33 cellular contexts compared by ENCODE assay signal in the genomic region with DNA sequence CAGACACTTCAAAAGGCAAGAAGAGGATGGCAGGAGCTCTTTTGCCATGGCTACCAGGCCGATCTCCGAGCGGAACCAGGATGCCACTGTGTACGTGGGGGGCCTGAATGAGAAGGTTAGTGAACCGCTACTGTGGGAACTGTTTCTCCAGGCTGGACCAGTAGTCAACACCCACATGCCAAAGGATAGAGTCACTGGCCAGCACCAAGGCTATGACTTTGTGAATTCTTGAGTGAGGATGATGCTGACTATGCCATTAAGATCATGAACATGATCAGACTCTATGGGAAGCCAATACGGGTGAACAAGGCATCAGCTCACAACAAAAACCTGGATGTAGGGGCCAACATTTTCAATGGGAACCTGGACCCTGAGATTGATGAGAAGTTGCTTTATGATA. TPM values are rescaled to one million over a fixed set of nuclear protein-coding genes. Genes with fewer than 3 reads are reported as not detected.
"Had no signal": no experiment of that assay in that cellular context is flagged by ENCODE, and none has a peak within 500 bp of the region (broad histone marks: within the 10 kb centered on the region; RNA-seq: fewer than 3 reads in every experiment).

No MANE protein-coding gene starts in this region.

- H3K27ac ChIP-seq: adrenal gland, brain microvascular endothelial cell, esophagus muscularis mucosa, neutrophil, ovary, thoracic aorta, vagina, WERI-Rb-1 had no signal

- H3K27me3 ChIP-seq: adrenal gland, brain microvascular endothelial cell, esophagus muscularis mucosa, neutrophil, ovary, vagina had no signal

- H3K27me3 Mint-ChIP-seq: activated CD4-positive, alpha-beta T cell treated with anti-CD3 and anti-CD28 coated beads, Interleukin-2, amount 10 ng/mL, durations not matched to agents 24 days and 14 days; activated naive CD8-positive, alpha-beta T cell treated with anti-CD3 and anti-CD28 coated beads for 36 hours; progenitor cell of endocrine pancreas; stimulated activated naive CD8-positive, alpha-beta T cell treated with anti-CD3 and anti-CD28 coated beads, Interleukin-15, Interleukin-2, amounts not matched to agents 100 ng/mL and 50 ng/mL, for 24 hours had no signal

- H3K36me3 Mint-ChIP-seq: activated CD4-positive, alpha-beta memory T cell treated with anti-CD3 and anti-CD28 coated beads for 36 hours; activated naive CD8-positive, alpha-beta T cell treated with anti-CD3 and anti-CD28 coated beads for 36 hours; stimulated activated effector memory CD8-positive, alpha-beta T cell treated with anti-CD3 and anti-CD28 coated beads, Interleukin-12 subunit alpha, Interleukin-12 subunit beta, amount 100 ng/mL, for 72 hours had no signal

- H3K9me3 ChIP-seq: adrenal gland, esophagus muscularis mucosa, neutrophil, ovary, thoracic aorta, vagina had no signal

- H3K36me3 ChIP-seq: adrenal gland, brain microvascular endothelial cell, esophagus muscularis mucosa, neutrophil, ovary, thoracic aorta, vagina, WERI-Rb-1 had no signal

- H3K4me3 Mint-ChIP-seq: activated CD4-positive, alpha-beta memory T cell treated with anti-CD3 and anti-CD28 coated beads for 36 hours; activated CD4-positive, alpha-beta T cell treated with anti-CD3 and anti-CD28 coated beads, Interleukin-2, amount 10 ng/mL, durations not matched to agents 24 days and 14 days; activated naive CD4-positive, alpha-beta T cell treated with anti-CD3 and anti-CD28 coated beads for 36 hours; activated naive CD8-positive, alpha-beta T cell treated with anti-CD3 and anti-CD28 coated beads for 36 hours; activated T-helper 1 cell treated with anti-CD3 and anti-CD28 coated beads, Interleukin-12 subunit alpha, Interleukin-12 subunit beta, Interleukin-2, Interleukin-4 antibody, amounts not matched to agents 30 ng/mL and 10 ng/mL and 1 ng/mL, durations not matched to agents 14 hours and 24 hours and 36 hours; dendritic cell treated with granulocyte-macrophage colony-stimulating factor and Interleukin-4, amounts not matched to agents 40 ng/mL and 50 ng/mL, for 4 days; nephron progenitor cell; stimulated activated effector memory CD8-positive, alpha-beta T cell treated with anti-CD3 and anti-CD28 coated beads, Interleukin-12 subunit alpha, Interleukin-12 subunit beta, amount 100 ng/mL, for 72 hours; stimulated activated naive CD8-positive, alpha-beta T cell treated with anti-CD3 and anti-CD28 coated beads, Interleukin-15, Interleukin-2, amounts not matched to agents 100 ng/mL and 50 ng/mL, for 24 hours had no signal

- H3K4me3 ChIP-seq: adrenal gland, esophagus muscularis mucosa, ovary, thoracic aorta, vagina had no signal

- DNase-seq: activated CD4-positive, alpha-beta memory T cell treated with anti-CD3 and anti-CD28 coated beads for 36 hours; activated CD4-positive, alpha-beta T cell treated with anti-CD3 and anti-CD28 coated beads, Interleukin-2, amount 10 ng/mL, durations not matched to agents 24 days and 14 days; activated CD8-positive, alpha-beta memory T cell treated with anti-CD3 and anti-CD28 coated beads, Interleukin-2, amount 50 U/mL, for 4 hours; activated effector memory CD4-positive, alpha-beta T cell treated with anti-CD3 and anti-CD28 coated beads, Interleukin-2, amount 50 U/mL, for 16 hours; activated naive CD4-positive, alpha-beta T cell treated with anti-CD3 and anti-CD28 coated beads for 36 hours; activated naive CD8-positive, alpha-beta T cell treated with anti-CD3 and anti-CD28 coated beads for 36 hours; activated T-cell treated with anti-CD3 and anti-CD28 coated beads, Interleukin-2, amount 50 U/mL, for 1 hour; adrenal gland; aorta; brain microvascular endothelial cell; caudate nucleus; glutamatergic neuron; left ventricle myocardium superior; nephron progenitor cell; ovary; small intestine; stimulated activated CD4-positive, alpha-beta T cell treated with anti-CD3 and anti-CD28 coated beads, Interleukin-4, amount 100 ng/mL, for 24 hours; T-helper 1 cell; WERI-Rb-1 had no signal

- H3K4me1 ChIP-seq: adrenal gland, esophagus muscularis mucosa, vagina had no signal

- H3K4me1 Mint-ChIP-seq: activated naive CD8-positive, alpha-beta T cell treated with anti-CD3 and anti-CD28 coated beads for 36 hours; nephron progenitor cell; stimulated activated effector memory CD8-positive, alpha-beta T cell treated with anti-CD3 and anti-CD28 coated beads, Interleukin-12 subunit alpha, Interleukin-12 subunit beta, amount 100 ng/mL, for 72 hours had no signal

- H3K27ac Mint-ChIP-seq: activated CD4-positive, alpha-beta memory T cell treated with anti-CD3 and anti-CD28 coated beads for 36 hours; activated CD4-positive, alpha-beta T cell treated with anti-CD3 and anti-CD28 coated beads, Interleukin-2, amount 10 ng/mL, durations not matched to agents 24 days and 14 days; activated naive CD8-positive, alpha-beta T cell treated with anti-CD3 and anti-CD28 coated beads for 36 hours; activated T-helper 1 cell treated with anti-CD3 and anti-CD28 coated beads, Interleukin-12 subunit alpha, Interleukin-12 subunit beta, Interleukin-2, Interleukin-4 antibody, amounts not matched to agents 30 ng/mL and 10 ng/mL and 1 ng/mL, durations not matched to agents 14 hours and 24 hours and 36 hours; dendritic cell treated with granulocyte-macrophage colony-stimulating factor and Interleukin-4, amounts not matched to agents 40 ng/mL and 50 ng/mL, for 4 days; nephron progenitor cell; progenitor cell of endocrine pancreas; stimulated activated effector memory CD8-positive, alpha-beta T cell treated with anti-CD3 and anti-CD28 coated beads, Interleukin-12 subunit alpha, Interleukin-12 subunit beta, amount 100 ng/mL, for 72 hours; stimulated activated naive CD8-positive, alpha-beta T cell treated with anti-CD3 and anti-CD28 coated beads, Interleukin-15, Interleukin-2, amounts not matched to agents 100 ng/mL and 50 ng/mL, for 24 hours had no signal

- ATAC-seq: activated CD4-positive, CD25-positive, alpha-beta regulatory T cell treated with anti-CD3 and anti-CD28 coated beads, Interleukin-2, amount 50 U/mL, for 24 hours; left ventricle myocardium superior; sciatic nerve had no signal

- H3K9me3 Mint-ChIP-seq: activated CD4-positive, alpha-beta memory T cell treated with anti-CD3 and anti-CD28 coated beads for 36 hours; activated naive CD4-positive, alpha-beta T cell treated with anti-CD3 and anti-CD28 coated beads for 36 hours; activated naive CD8-positive, alpha-beta T cell treated with anti-CD3 and anti-CD28 coated beads for 36 hours; activated T-helper 1 cell treated with anti-CD3 and anti-CD28 coated beads, Interleukin-12 subunit alpha, Interleukin-12 subunit beta, Interleukin-2, Interleukin-4 antibody, amounts not matched to agents 30 ng/mL and 10 ng/mL and 1 ng/mL, durations not matched to agents 14 hours and 24 hours and 36 hours; dendritic cell treated with granulocyte-macrophage colony-stimulating factor and Interleukin-4, amounts not matched to agents 40 ng/mL and 50 ng/mL, for 4 days; nephron progenitor cell; stimulated activated effector memory CD8-positive, alpha-beta T cell treated with anti-CD3 and anti-CD28 coated beads, Interleukin-12 subunit alpha, Interleukin-12 subunit beta, amount 100 ng/mL, for 72 hours; stimulated activated naive CD8-positive, alpha-beta T cell treated with anti-CD3 and anti-CD28 coated beads, Interleukin-15, Interleukin-2, amounts not matched to agents 100 ng/mL and 50 ng/mL, for 24 hours had no signal

RNA-seq across cellular contexts. Expression of a gene that starts 9.8 kb away (rescaled TPM):
- total RNA-seq: activated CD4-positive, alpha-beta memory T cell treated with anti-CD3 and anti-CD28 coated beads for 36 hours; activated CD8-positive, alpha-beta memory T cell treated with anti-CD3 and anti-CD28 coated beads for 36 hours; activated naive CD4-positive, alpha-beta T cell treated with anti-CD3 and anti-CD28 coated beads for 36 hours; activated naive CD8-positive, alpha-beta T cell treated with anti-CD3 and anti-CD28 coated beads for 36 hours; adrenal gland; esophagus muscularis mucosa; left ventricle myocardium superior; lung microvascular endothelial cell; sciatic nerve; subcutaneous adipose tissue; vagina had no signal
